In the genomic region with DNA sequence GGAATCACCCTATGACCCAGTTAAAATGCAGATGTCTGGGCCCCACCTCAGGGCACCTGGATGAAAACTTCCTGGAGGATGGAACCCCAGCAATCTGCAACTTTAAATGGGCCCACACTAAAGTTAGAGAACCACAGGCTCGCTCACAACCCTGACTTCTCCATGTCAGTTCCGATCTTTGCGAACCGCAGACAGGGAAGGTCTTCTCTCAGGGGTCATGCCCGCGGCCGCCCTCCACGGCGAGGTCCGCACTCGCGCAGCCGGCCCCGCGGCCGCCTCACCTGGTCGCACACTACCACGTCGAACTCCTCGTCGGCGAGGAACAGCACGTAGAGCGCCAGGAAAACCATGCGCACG, we compare ENCODE assay signal across 1 cellular context.
TF ChIP-seq lines count a peak whose summit lies in the region.

No MANE protein-coding gene starts in this region.

TF ChIP-seq in HepG2, 621 proteins besides CTCF, POLR2A, EP300 and RAD21 (continued from another document):
- TF ChIP-seq ZBTB7B (CRISPR knock-in tag; IDR thresholded peaks at IDR 0.05) (no peak), ZNF234 (CRISPR knock-in tag; conservative IDR thresholded peaks at IDR 0.05) (no peak), ZNF7 (CRISPR knock-in tag; IDR thresholded peaks at IDR 0.05) (no peak), ZNF354B (CRISPR knock-in tag; IDR thresholded peaks at IDR 0.05) (0 out of 2 replicates have a peak, but pooled peaks have one; percentile 38), POLR2AphosphoS5 (IDR thresholded peaks at IDR 0.05; ENCODE audit: low read depth, low read length) (no peak), ZNF367 (CRISPR knock-in tag; IDR thresholded peaks at IDR 0.05; ENCODE audit: borderline replicate concordance) (no peak), CHCHD3 (CRISPR knock-in tag; IDR thresholded peaks at IDR 0.05) (no peak), ZNF253 (CRISPR knock-in tag; IDR thresholded peaks at IDR 0.05; ENCODE audit: borderline replicate concordance) (no peak), ZNF264 (CRISPR knock-in tag; IDR thresholded peaks at IDR 0.05) (no peak), AHR (CRISPR knock-in tag; IDR thresholded peaks at IDR 0.05) (no peak), ZFP36L1 (CRISPR knock-in tag; IDR thresholded peaks at IDR 0.05) (0 out of 2 replicates have a peak, but pooled peaks have one; percentile 0), CENPX (CRISPR knock-in tag; IDR thresholded peaks at IDR 0.05) (no peak), SOX5 (CRISPR knock-in tag; IDR thresholded peaks at IDR 0.05; ENCODE audit: borderline replicate concordance) (no peak), ZNF549 (CRISPR knock-in tag; IDR thresholded peaks at IDR 0.05) (no peak), SMARCC2 (IDR thresholded peaks at IDR 0.05) (no peak), RBAK (CRISPR knock-in tag; IDR thresholded peaks at IDR 0.05) (no peak), ZNF644 (CRISPR knock-in tag; IDR thresholded peaks at IDR 0.05; ENCODE audit: low read depth) (no peak), ZNF614 (CRISPR knock-in tag; IDR thresholded peaks at IDR 0.05; ENCODE audit: borderline replicate concordance) (no peak), ZNF557 (CRISPR knock-in tag; IDR thresholded peaks at IDR 0.05) (no peak), ZNF761 (CRISPR knock-in tag; conservative IDR thresholded peaks at IDR 0.05) (peak; percentile 19; the same call in 1 of the 2 replicates), ELF3 (CRISPR knock-in tag; IDR thresholded peaks at IDR 0.05) (no peak), ZNF746 (CRISPR knock-in tag; IDR thresholded peaks at IDR 0.05) (no peak), LCORL (IDR thresholded peaks at IDR 0.05) (no peak), LCORL (CRISPR knock-in tag; IDR thresholded peaks at IDR 0.05) (no peak), ZNF281 (CRISPR knock-in tag; IDR thresholded peaks at IDR 0.05; ENCODE audit: borderline replicate concordance) (no peak), ONECUT2 (CRISPR knock-in tag; IDR thresholded peaks at IDR 0.05) (no peak), LRRFIP1 (CRISPR knock-in tag; conservative IDR thresholded peaks at IDR 0.05) (no peak), MXI1 (IDR thresholded peaks at IDR 0.05; ENCODE audit: borderline replicate concordance, low read depth, low read length) (no peak), FOXC1 (CRISPR knock-in tag; IDR thresholded peaks at IDR 0.05; ENCODE audit: borderline replicate concordance) (no peak), ZNF616 (CRISPR knock-in tag; IDR thresholded peaks at IDR 0.05; ENCODE audit: low read depth) (no peak), ZNF280B (CRISPR knock-in tag; IDR thresholded peaks at IDR 0.05; ENCODE audit: borderline replicate concordance) (peak; percentile 13; the same call in 1 of the 2 replicates), ZNF414 (CRISPR knock-in tag; IDR thresholded peaks at IDR 0.05) (no peak), SNAPC2 (CRISPR knock-in tag; IDR thresholded peaks at IDR 0.05) (peak; percentile 57; the same call in 1 of the 2 replicates)
- TF ChIP-seq, protein P1, sequence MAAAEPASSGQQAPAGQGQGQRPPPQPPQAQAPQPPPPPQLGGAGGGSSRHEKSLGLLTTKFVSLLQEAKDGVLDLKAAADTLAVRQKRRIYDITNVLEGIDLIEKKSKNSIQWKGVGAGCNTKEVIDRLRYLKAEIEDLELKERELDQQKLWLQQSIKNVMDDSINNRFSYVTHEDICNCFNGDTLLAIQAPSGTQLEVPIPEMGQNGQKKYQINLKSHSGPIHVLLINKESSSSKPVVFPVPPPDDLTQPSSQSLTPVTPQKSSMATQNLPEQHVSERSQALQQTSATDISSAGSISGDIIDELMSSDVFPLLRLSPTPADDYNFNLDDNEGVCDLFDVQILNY (CRISPR knock-in tag; conservative IDR thresholded peaks at IDR 0.05) = no peak
- TF ChIP-seq, protein P2, sequence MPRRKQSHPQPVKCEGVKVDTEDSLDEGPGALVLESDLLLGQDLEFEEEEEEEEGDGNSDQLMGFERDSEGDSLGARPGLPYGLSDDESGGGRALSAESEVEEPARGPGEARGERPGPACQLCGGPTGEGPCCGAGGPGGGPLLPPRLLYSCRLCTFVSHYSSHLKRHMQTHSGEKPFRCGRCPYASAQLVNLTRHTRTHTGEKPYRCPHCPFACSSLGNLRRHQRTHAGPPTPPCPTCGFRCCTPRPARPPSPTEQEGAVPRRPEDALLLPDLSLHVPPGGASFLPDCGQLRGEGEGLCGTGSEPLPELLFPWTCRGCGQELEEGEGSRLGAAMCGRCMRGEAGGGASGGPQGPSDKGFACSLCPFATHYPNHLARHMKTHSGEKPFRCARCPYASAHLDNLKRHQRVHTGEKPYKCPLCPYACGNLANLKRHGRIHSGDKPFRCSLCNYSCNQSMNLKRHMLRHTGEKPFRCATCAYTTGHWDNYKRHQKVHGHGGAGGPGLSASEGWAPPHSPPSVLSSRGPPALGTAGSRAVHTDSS (CRISPR knock-in tag; conservative IDR thresholded peaks at IDR 0.05) = no peak
TF ChIP-seq in HepG2: peak in this region for 15.
